Comparison of ENCODE assay signal across 1 cellular context in genomic region chr7:155190608-155191536, GRCh38.
A peak's percentile ranks its signal among the peaks of the same experiment; 100 is the strongest.
TF ChIP-seq lines count a peak whose summit lies in the region.

No MANE protein-coding gene starts in this region.

TF ChIP-seq in K562, 482 proteins besides CTCF, POLR2A, EP300 and RAD21 (continued from another document and continues in another):
- TF ChIP-seq FOXP4 (CRISPR knock-in tag; IDR thresholded peaks at IDR 0.05; ENCODE audit: borderline replicate concordance) (no peak), NUFIP1 (IDR thresholded peaks at IDR 0.05; ENCODE audit: partially characterized antibody) (no peak), TFAM (CRISPR knock-in tag; conservative IDR thresholded peaks at IDR 0.05) (no peak), CCNT2 (IDR thresholded peaks at IDR 0.05; ENCODE audit: borderline replicate concordance, extremely low read depth, insufficient read length, low read depth, low read length) (peak; percentile 33), IRF2 (CRISPR knock-in tag; IDR thresholded peaks at IDR 0.05) (no peak), ZNF143 (CRISPR knock-in tag; IDR thresholded peaks at IDR 0.05) (no peak), RFX7 (CRISPR knock-in tag; IDR thresholded peaks at IDR 0.05) (no peak), PURB (CRISPR knock-in tag; IDR thresholded peaks at IDR 0.05; ENCODE audit: low read depth) (no peak), MAFG (tag; conservative IDR thresholded peaks at IDR 0.05) (no peak), BMI1 (IDR thresholded peaks at IDR 0.05; ENCODE audit: low read length) (no peak), ZBTB2 (IDR thresholded peaks at IDR 0.05) (no peak), FOXJ3 (CRISPR knock-in tag; IDR thresholded peaks at IDR 0.05) (no peak), ZNF232 (CRISPR knock-in tag; IDR thresholded peaks at IDR 0.05) (no peak), MITF (IDR thresholded peaks at IDR 0.05) (no peak), KDM2B (CRISPR knock-in tag; IDR thresholded peaks at IDR 0.05) (no peak), SETDB1 (IDR thresholded peaks at IDR 0.05; ENCODE audit: low read length) (no peak), THAP12 (CRISPR knock-in tag; IDR thresholded peaks at IDR 0.05) (no peak), MIER1 (IDR thresholded peaks at IDR 0.05; ENCODE audit: low read depth) (no peak), ZNF224 (CRISPR knock-in tag; IDR thresholded peaks at IDR 0.05) (no peak), SIN3B (IDR thresholded peaks at IDR 0.05; ENCODE audit: low read depth) (no peak), CCAR2 (IDR thresholded peaks at IDR 0.05; ENCODE audit: low read depth, low read length) (no peak), ZNF398 (CRISPR knock-in tag; IDR thresholded peaks at IDR 0.05) (no peak), ZNF140 (CRISPR knock-in tag; IDR thresholded peaks at IDR 0.05) (no peak), CBFA2T2 (conservative IDR thresholded peaks at IDR 0.05) (0 out of 2 replicates have a peak, but pooled peaks have one; percentile 16), CC2D1A (IDR thresholded peaks at IDR 0.05) (0 out of 2 replicates have a peak, but pooled peaks have one; percentile 29), FOXA3 (CRISPR knock-in tag; conservative IDR thresholded peaks at IDR 0.05 in 1 of 2, IDR thresholded peaks at IDR 0.05 in 1 of 2) (no peak), SMAD3 (CRISPR knock-in tag; conservative IDR thresholded peaks at IDR 0.05) (no peak), ZNF830 (CRISPR knock-in tag; IDR thresholded peaks at IDR 0.05) (no peak), SNIP1 (IDR thresholded peaks at IDR 0.05; ENCODE audit: low read depth) (no peak), ELK3 (CRISPR knock-in tag; IDR thresholded peaks at IDR 0.05) (no peak), POLR2AphosphoS5 (IDR thresholded peaks at IDR 0.05; ENCODE audit: control insufficient read depth, insufficient read depth, low read depth, low read length) (no peak), SIRT6 (IDR thresholded peaks at IDR 0.05; ENCODE audit: low read depth, low read length) (no peak), TBP (optimal IDR thresholded peaks at IDR 0.05; ENCODE audit: low read depth, low read length) (no peak), STAT5A (IDR thresholded peaks at IDR 0.05; ENCODE audit: borderline replicate concordance, low read length) (no peak), FOS (IDR thresholded peaks at IDR 0.05; ENCODE audit: extremely low read depth, insufficient read length) (no peak), RUNX1 (IDR thresholded peaks at IDR 0.05; ENCODE audit: low read depth) (no peak), CBX5 (IDR thresholded peaks at IDR 0.05; ENCODE audit: borderline replicate concordance, low read depth) (no peak), ZMIZ1 (IDR thresholded peaks at IDR 0.05; ENCODE audit: low read depth in 2 of 2, low read length in 2 of 2) (peak in 1 of 2 experiments; percentile 52; a peak in 1 of 4 replicates), ZNF696 (CRISPR knock-in tag; conservative IDR thresholded peaks at IDR 0.05) (no peak), TFAP4 (CRISPR knock-in tag; IDR thresholded peaks at IDR 0.05; ENCODE audit: borderline replicate concordance) (peak; percentile 61; the same call in 1 of the 2 replicates), FOXO4 (CRISPR knock-in tag; IDR thresholded peaks at IDR 0.05) (no peak), E2F6 (IDR thresholded peaks at IDR 0.05; ENCODE audit: borderline replicate concordance in 1 of 2, extremely low read depth in 1 of 2, insufficient read depth in 1 of 2, insufficient read length in 1 of 2, low read depth in 1 of 2, low read length in 1 of 2, poor library complexity in 1 of 2, severe bottlenecking in 1 of 2) (peak in 1 of 2 experiments; percentile 72), SRF (CRISPR knock-in tag; IDR thresholded peaks at IDR 0.05) (0 out of 4 replicates have a peak, but pooled peaks of 1 of the 2 experiments have one; percentile 15), MTF1 (CRISPR knock-in tag; IDR thresholded peaks at IDR 0.05; ENCODE audit: borderline replicate concordance) (no peak), CXXC5 (CRISPR knock-in tag; IDR thresholded peaks at IDR 0.05) (peak; percentile 66), ZNF197 (CRISPR knock-in tag; IDR thresholded peaks at IDR 0.05; ENCODE audit: low read depth) (no peak), GATAD2B (IDR thresholded peaks at IDR 0.05; ENCODE audit: borderline replicate concordance) (no peak), ZBTB26 (CRISPR knock-in tag; IDR thresholded peaks at IDR 0.05) (no peak), NRF1 (conservative IDR thresholded peaks at IDR 0.05 in 1 of 2, IDR thresholded peaks at IDR 0.05 in 1 of 2) (peak; percentile 43 to 53; a peak in 3 of 4 replicates), ZNF778 (CRISPR knock-in tag; IDR thresholded peaks at IDR 0.05) (no peak)
